Comparison of ENCODE assay signal across 1 cellular context in genomic region chr10:119498889-119499864, GRCh38.
TF ChIP-seq lines count a peak whose summit lies in the region.

No MANE protein-coding gene starts in this region.

TF ChIP-seq in HepG2, 621 proteins besides CTCF, POLR2A, EP300 and RAD21 (continued from another document and continues in another):
- TF ChIP-seq ARID4A (CRISPR knock-in tag; IDR thresholded peaks at IDR 0.05; ENCODE audit: borderline replicate concordance), result peak; percentile 35; the same call in 1 of the 2 replicates
- TF ChIP-seq ATF6 (CRISPR knock-in tag; conservative IDR thresholded peaks at IDR 0.05), result no peak
- TF ChIP-seq ZNF362 (CRISPR knock-in tag; IDR thresholded peaks at IDR 0.05; ENCODE audit: borderline replicate concordance), result peak; percentile 68
- peak; percentile 84 for TF ChIP-seq GATAD2A (CRISPR knock-in tag; IDR thresholded peaks at IDR 0.05)
- peak; percentile 82 for TF ChIP-seq ZNF605 (CRISPR knock-in tag; IDR thresholded peaks at IDR 0.05)
- TF ChIP-seq YEATS4 (CRISPR knock-in tag; IDR thresholded peaks at IDR 0.05; ENCODE audit: borderline replicate concordance), result peak; percentile 40; the same call in 1 of the 2 replicates
- TF ChIP-seq GTF2F1 (IDR thresholded peaks at IDR 0.05; ENCODE audit: low read length), result no peak
- peak; percentile 43; the same call in 1 of the 2 replicates for TF ChIP-seq KDM6A (CRISPR knock-in tag; IDR thresholded peaks at IDR 0.05; ENCODE audit: low read depth)
- TF ChIP-seq HNF1B (CRISPR knock-in tag; IDR thresholded peaks at IDR 0.05), result peak; percentile 37; the same call in 1 of the 2 replicates
- TF ChIP-seq TARDBP (CRISPR knock-in tag; IDR thresholded peaks at IDR 0.05), result 0 out of 2 replicates have a peak, but pooled peaks have one; percentile 49
- no peak for TF ChIP-seq ZNF558 (CRISPR knock-in tag; IDR thresholded peaks at IDR 0.05; ENCODE audit: borderline replicate concordance)
- peak in 1 of 2 experiments; percentile 69; a peak in 1 of 4 replicates for TF ChIP-seq NR2F1 (CRISPR knock-in tag; IDR thresholded peaks at IDR 0.05)
- peak; percentile 32; the same call in 1 of the 2 replicates for TF ChIP-seq RFX3 (CRISPR knock-in tag; IDR thresholded peaks at IDR 0.05)
- peak; percentile 54; the same call in 1 of the 2 replicates for TF ChIP-seq ZNF264 (CRISPR knock-in tag; IDR thresholded peaks at IDR 0.05)
- peak; percentile 37; the same call in 1 of the 2 replicates for TF ChIP-seq ZNF12 (CRISPR knock-in tag; IDR thresholded peaks at IDR 0.05)
- TF ChIP-seq STAT5B (CRISPR knock-in tag; IDR thresholded peaks at IDR 0.05), result no peak
- TF ChIP-seq MTA1 (CRISPR knock-in tag; IDR thresholded peaks at IDR 0.05; ENCODE audit: borderline replicate concordance), result peak; percentile 69; the same call in 1 of the 2 replicates
- TF ChIP-seq ZNF644 (CRISPR knock-in tag; IDR thresholded peaks at IDR 0.05; ENCODE audit: low read depth), result peak; percentile 39
- no peak for TF ChIP-seq BHLHE40 (IDR thresholded peaks at IDR 0.05; ENCODE audit: low read length)
- TF ChIP-seq ELF3 (CRISPR knock-in tag; IDR thresholded peaks at IDR 0.05), result peak; percentile 79
- no peak for TF ChIP-seq SOX6 (IDR thresholded peaks at IDR 0.05)
- TF ChIP-seq SOX6 (CRISPR knock-in tag; IDR thresholded peaks at IDR 0.05), result peak; percentile 89
- TF ChIP-seq ZNF468 (CRISPR knock-in tag; IDR thresholded peaks at IDR 0.05), result no peak
- TF ChIP-seq ZMYM4 (CRISPR knock-in tag; IDR thresholded peaks at IDR 0.05), result 0 out of 2 replicates have a peak, but pooled peaks have one; percentile 37
- TF ChIP-seq STAG1 (CRISPR knock-in tag; IDR thresholded peaks at IDR 0.05), result 0 out of 2 replicates have a peak, but pooled peaks have one; percentile 12
- no peak for TF ChIP-seq MTA3 (CRISPR knock-in tag; IDR thresholded peaks at IDR 0.05)
- peak; percentile 59; the same call in 1 of the 2 replicates for TF ChIP-seq PRDM10 (CRISPR knock-in tag; IDR thresholded peaks at IDR 0.05; ENCODE audit: low read depth)
- TF ChIP-seq EEA1 (CRISPR knock-in tag; IDR thresholded peaks at IDR 0.05; ENCODE audit: borderline replicate concordance), result no peak
- peak; percentile 52; the same call in 1 of the 2 replicates for TF ChIP-seq ZFP82 (CRISPR knock-in tag; IDR thresholded peaks at IDR 0.05; ENCODE audit: borderline replicate concordance)
- peak; percentile 52; the same call in 1 of the 2 replicates for TF ChIP-seq RCOR2 (CRISPR knock-in tag; IDR thresholded peaks at IDR 0.05)
- 0 out of 2 replicates have a peak, but pooled peaks have one; percentile 46 for TF ChIP-seq SALL2 (CRISPR knock-in tag; IDR thresholded peaks at IDR 0.05)
- TF ChIP-seq ZBTB10 (CRISPR knock-in tag; IDR thresholded peaks at IDR 0.05; ENCODE audit: borderline replicate concordance), result peak; percentile 48; the same call in 1 of the 2 replicates
- TF ChIP-seq ZNF761 (CRISPR knock-in tag; conservative IDR thresholded peaks at IDR 0.05), result 0 out of 2 replicates have a peak, but pooled peaks have one; percentile 60
- TF ChIP-seq ZNF841 (CRISPR knock-in tag; IDR thresholded peaks at IDR 0.05; ENCODE audit: borderline replicate concordance), result no peak
- TF ChIP-seq TBX2 (CRISPR knock-in tag; IDR thresholded peaks at IDR 0.05; ENCODE audit: borderline replicate concordance), result peak; percentile 84; the same call in 1 of the 2 replicates
- TF ChIP-seq ZBTB46 (CRISPR knock-in tag; IDR thresholded peaks at IDR 0.05; ENCODE audit: borderline replicate concordance), result 0 out of 2 replicates have a peak, but pooled peaks have one; percentile 69
- 0 out of 2 replicates have a peak, but pooled peaks have one; percentile 15 for TF ChIP-seq MIER2 (CRISPR knock-in tag; IDR thresholded peaks at IDR 0.05)
- TF ChIP-seq ZNF503 (CRISPR knock-in tag; IDR thresholded peaks at IDR 0.05), result peak; percentile 71; the same call in 1 of the 2 replicates
- TF ChIP-seq ATF4 (CRISPR knock-in tag; IDR thresholded peaks at IDR 0.05), result 0 out of 4 replicates have a peak, but pooled peaks of 1 of the 2 experiments have one; percentile 21
- TF ChIP-seq FOXA3 (CRISPR knock-in tag; IDR thresholded peaks at IDR 0.05), result peak; percentile 79
